Comparison of ENCODE assay signal across 16 cellular contexts in genomic region chr11:132973686-132974085, GRCh38.
A peak's percentile ranks its signal among the peaks of the same experiment; 100 is the strongest.
DNase-seq lines count a peak whose midpoint lies in the region; ATAC-seq and TF ChIP-seq lines count a peak whose summit lies in the region.
"Had no signal": no experiment of that assay in that cellular context is flagged by ENCODE, and none has a peak within 500 bp of the region (broad histone marks: within the 10 kb centered on the region; RNA-seq: fewer than 3 reads in every experiment).

No MANE protein-coding gene starts in this region.

- DNase-seq in WTC11 (ENCODE audit: low spot score) (no peak), esophagus muscularis mucosa (ENCODE audit: extremely low spot score) (peak; percentile 4), neural crest cell (ENCODE audit: low read depth, low spot score) (no peak), osteocyte (ENCODE audit: extremely low spot score, unreplicated experiment) (peak; percentile 48), esophagus squamous epithelium (lab: John Stamatoyannopoulos, UW) (no peak), SW 1271 (lab: John Stamatoyannopoulos, UW) (no peak), GF-D8 (lab: John Stamatoyannopoulos, UW) (no peak)
- no peak for DNase-seq in natural killer cell treated with Interleukin-12 subunit alpha and Interleukin-12 subunit beta and Interleukin-15 and Interleukin-18, amount 100 ng/mL, for 72 hours (ENCODE audit: low spot score)
- DNase-seq: Calu3; CD4-positive, alpha-beta memory T cell; COR-L47; DMS53; DMS79 treated with DMSO at 0.1 percent for 48 hours; GM23248; HFFc6 had no signal

- H3K9me3 Mint-ChIP-seq in WTC11 (peaks cover 7% of the 10 kb centered on the region; the same call in 1 of the 2 replicates), neural crest cell (peaks cover 4% of the 10 kb centered on the region), osteocyte (ENCODE audit: unreplicated experiment) (no peaks in the 10 kb centered on the region)
- peaks cover 12% of the 10 kb centered on the region for H3K9me3 Mint-ChIP-seq in natural killer cell treated with Interleukin-12 subunit alpha and Interleukin-12 subunit beta and Interleukin-15 and Interleukin-18, amount 100 ng/mL, for 72 hours
- H3K9me3 Mint-ChIP-seq: HFFc6 had no signal

- H3K4me1 ChIP-seq in esophagus muscularis mucosa (no peaks in the 10 kb centered on the region), esophagus squamous epithelium (no peaks in the 10 kb centered on the region)
- H3K4me1 ChIP-seq: HAP-1 had no signal

- H3K4me1 Mint-ChIP-seq in WTC11 (peaks cover 3% of the 10 kb centered on the region), neural crest cell (peaks cover 39% of the 10 kb centered on the region), osteocyte (ENCODE audit: unreplicated experiment) (no peaks in the 10 kb centered on the region)
- H3K4me1 Mint-ChIP-seq in natural killer cell treated with Interleukin-12 subunit alpha and Interleukin-12 subunit beta and Interleukin-15 and Interleukin-18, amount 100 ng/mL, for 72 hours (ENCODE audit: low read depth in 2 of 2), result no peaks in the 10 kb centered on the region
- H3K4me1 Mint-ChIP-seq: CD4-positive, alpha-beta memory T cell had no signal

- no peak overlapping the region for H3K4me3 ChIP-seq in esophagus muscularis mucosa
- no peak overlapping the region for H3K4me3 ChIP-seq in esophagus squamous epithelium
- H3K4me3 ChIP-seq: GM23248, HAP-1 had no signal

- POLR2A ChIA-PET in WTC11 (lab: Charles Lee), result no interaction called here

- intact Hi-C loops in esophagus muscularis mucosa (cut with DNase I), result no loop called here
- intact Hi-C loops in esophagus squamous epithelium (cut with DNase I), result no loop called here

- CTCF ChIA-PET in WTC11 (lab: Charles Lee), result interaction anchor here (1.4 kb wide), 1 partner anchor 32 kb away, joined by 4 read pairs; no protein-coding TSS in a partner anchor

- TF ChIP-seq CTCF in WTC11 (IDR thresholded peaks at IDR 0.05) (no peak), esophagus muscularis mucosa (IDR thresholded peaks at IDR 0.05) (no peak), neural crest cell (conservative IDR thresholded peaks at IDR 0.05) (no peak), osteocyte (IDR thresholded peaks at IDR 0.05) (no peak), esophagus squamous epithelium (IDR thresholded peaks at IDR 0.05) (no peak)

- peaks cover 0 to 4% (median 0%) of the 10 kb centered on the region in 4 donors for H3K27me3 ChIP-seq in esophagus muscularis mucosa
- no peaks in the 10 kb centered on the region for H3K27me3 ChIP-seq in esophagus squamous epithelium

- H3K36me3 ChIP-seq in esophagus muscularis mucosa (no peaks in the 10 kb centered on the region), esophagus squamous epithelium (no peaks in the 10 kb centered on the region)
- H3K36me3 ChIP-seq: HAP-1 had no signal

- WGBS in esophagus muscularis mucosa, result 67% methylated on average over 6 of the region's 6 CpGs
- 46 to 55% methylated on average over 6 of the region's 6 CpGs for WGBS in esophagus squamous epithelium, 2 donors

- H3K9me3 ChIP-seq in esophagus muscularis mucosa (no peaks in the 10 kb centered on the region), esophagus squamous epithelium (no peaks in the 10 kb centered on the region)
- H3K9me3 ChIP-seq: HAP-1 had no signal

- H3K4me3 Mint-ChIP-seq in WTC11 (no peak overlapping the region), neural crest cell (no peak overlapping the region), osteocyte (ENCODE audit: unreplicated experiment) (no peak overlapping the region)
- H3K4me3 Mint-ChIP-seq in natural killer cell treated with Interleukin-12 subunit alpha and Interleukin-12 subunit beta and Interleukin-15 and Interleukin-18, amount 100 ng/mL, for 72 hours, result no peak overlapping the region
- H3K4me3 Mint-ChIP-seq: CD4-positive, alpha-beta memory T cell; HFFc6 had no signal

- TF ChIP-seq EP300 in esophagus muscularis mucosa (IDR thresholded peaks at IDR 0.05), result no peak

- ATAC-seq in WTC11, result peak; percentile 97
- no peak for ATAC-seq in natural killer cell treated with Interleukin-12 subunit alpha and Interleukin-12 subunit beta and Interleukin-15 and Interleukin-18, amount 100 ng/mL, for 72 hours

- H3K36me3 Mint-ChIP-seq in WTC11 (no peaks in the 10 kb centered on the region), neural crest cell (ENCODE audit: low read depth) (no peaks in the 10 kb centered on the region), osteocyte (ENCODE audit: unreplicated experiment) (no peaks in the 10 kb centered on the region)
- H3K36me3 Mint-ChIP-seq in natural killer cell treated with Interleukin-12 subunit alpha and Interleukin-12 subunit beta and Interleukin-15 and Interleukin-18, amount 100 ng/mL, for 72 hours, result no peaks in the 10 kb centered on the region
- H3K36me3 Mint-ChIP-seq: CD4-positive, alpha-beta memory T cell had no signal

- TF ChIP-seq POLR2A in esophagus muscularis mucosa (IDR thresholded peaks at IDR 0.05; ENCODE audit: low read depth), result no peak
- no peak for TF ChIP-seq POLR2A in esophagus squamous epithelium (IDR thresholded peaks at IDR 0.05)

- no peak overlapping the region for H3K27ac ChIP-seq in esophagus muscularis mucosa (replicated peaks in 1 of 4)
- H3K27ac ChIP-seq in esophagus squamous epithelium, result no peak overlapping the region
- H3K27ac ChIP-seq: GM23248 had no signal

- H3K27me3 Mint-ChIP-seq in WTC11 (ENCODE audit: low read depth) (no peaks in the 10 kb centered on the region), neural crest cell (ENCODE audit: low read depth) (no peaks in the 10 kb centered on the region), osteocyte (ENCODE audit: unreplicated experiment) (peaks cover 7% of the 10 kb centered on the region)
- H3K27me3 Mint-ChIP-seq in natural killer cell treated with Interleukin-12 subunit alpha and Interleukin-12 subunit beta and Interleukin-15 and Interleukin-18, amount 100 ng/mL, for 72 hours, result no peaks in the 10 kb centered on the region

- H3K27ac Mint-ChIP-seq in WTC11, result no peak overlapping the region
- H3K27ac Mint-ChIP-seq in neural crest cell (ENCODE audit: unreplicated experiment), result peak overlapping the region; percentile 45
- no peak overlapping the region for H3K27ac Mint-ChIP-seq in osteocyte (ENCODE audit: unreplicated experiment)
- no peak overlapping the region for H3K27ac Mint-ChIP-seq in natural killer cell treated with Interleukin-12 subunit alpha and Interleukin-12 subunit beta and Interleukin-15 and Interleukin-18, amount 100 ng/mL, for 72 hours
- H3K27ac Mint-ChIP-seq: HFFc6 had no signal

TF ChIP-seq in WTC11, 78 proteins besides CTCF, POLR2A, EP300 and RAD21 (continues in another document):
- TF ChIP-seq TCF7 (CRISPR knock-in tag; IDR thresholded peaks at IDR 0.05; ENCODE audit: low read depth), result no peak
- TF ChIP-seq AFF4 (CRISPR knock-in tag; IDR thresholded peaks at IDR 0.05; ENCODE audit: borderline replicate concordance), result no peak
- TF ChIP-seq AR (CRISPR knock-in tag; IDR thresholded peaks at IDR 0.05), result no peak

Comparison
In these comparisons a context has a peak if more than half of its experiments do, and no peak if none do; other contexts are left out.
1. DNase-seq: peak in esophagus muscularis mucosa (single experiment) and osteocyte (single experiment); none in WTC11 (single experiment), neural crest cell (single experiment), esophagus squamous epithelium (single experiment), SW 1271 (0 of 2), natural killer cell treated with Interleukin-12 subunit alpha and Interleukin-12 subunit beta and Interleukin-15 and Interleukin-18, amount 100 ng/mL, for 72 hours (single experiment) and GF-D8 (single experiment).